Comparison of ENCODE assay signal across 13 cellular contexts in the genomic region with DNA sequence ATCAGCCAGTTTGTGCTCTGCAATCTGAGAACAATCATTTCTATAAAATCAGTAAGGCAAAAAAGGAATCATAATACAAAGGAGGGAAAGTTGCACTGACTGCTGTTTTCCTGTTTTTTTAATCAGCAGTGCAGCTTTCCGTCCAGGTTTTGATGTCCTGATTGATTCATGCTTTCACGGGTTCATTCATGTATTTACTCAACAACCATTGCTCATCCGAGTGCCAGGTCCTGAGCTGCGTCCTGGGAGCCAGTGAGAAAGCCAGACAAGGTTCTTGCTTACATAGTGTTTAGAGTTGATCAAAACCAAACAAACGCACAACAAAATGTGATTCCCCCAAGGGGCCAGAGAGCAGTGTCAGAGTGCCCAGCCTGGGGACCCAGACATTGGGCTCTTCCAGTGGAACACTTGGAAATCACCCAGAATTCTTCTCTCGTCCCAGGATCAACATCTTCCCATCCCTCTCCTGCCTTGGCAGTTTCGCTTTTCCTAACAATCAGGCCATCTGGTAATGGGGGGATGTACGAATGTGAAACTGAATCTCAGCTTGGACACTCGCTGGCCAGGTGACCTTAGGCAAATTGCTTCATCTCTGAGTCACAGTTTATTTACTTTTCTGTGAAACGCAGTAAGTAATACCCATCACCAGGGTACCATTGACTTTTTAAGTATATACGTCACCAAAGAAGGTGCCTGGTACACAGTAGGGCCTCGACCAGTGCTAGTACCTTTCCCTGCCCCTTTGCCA. TPM values are rescaled to one million over a fixed set of nuclear protein-coding genes. Genes with fewer than 3 reads are reported as not detected.
A peak's percentile ranks its signal among the peaks of the same experiment; 100 is the strongest.
DNase-seq lines count a peak whose midpoint lies in the region; ATAC-seq, FAIRE-seq and TF ChIP-seq lines count a peak whose summit lies in the region.
"Had no signal": no experiment of that assay in that cellular context is flagged by ENCODE, and none has a peak within 500 bp of the region (broad histone marks: within the 10 kb centered on the region; RNA-seq: fewer than 3 reads in every experiment).

No MANE protein-coding gene starts in this region.

- no peak overlapping the region for H3K4me3 ChIP-seq in K562
- no peak overlapping the region for H3K4me3 ChIP-seq in kidney epithelial cell (ENCODE audit: low read depth, low read length)
- H3K4me3 ChIP-seq: uterus had no signal

- no peak for TF ChIP-seq POLR2A in K562 (conservative IDR thresholded peaks at IDR 0.05)

- no peak for TF ChIP-seq EP300 in K562 (IDR thresholded peaks at IDR 0.05; ENCODE audit: low read length)

- no peak overlapping the region for H3K4me2 ChIP-seq in K562 (ENCODE audit: insufficient read depth, low read length)

- H3K9ac ChIP-seq in K562 (ENCODE audit: insufficient read depth in 1 of 2, low read depth in 2 of 2, low read length in 2 of 2), result no peak overlapping the region

- in situ Hi-C loops in K562 (cut with MboI), result no loop called here

- H3K4me3 Mint-ChIP-seq in natural killer cell treated with Interleukin-12 subunit alpha and Interleukin-12 subunit beta and Interleukin-15 and Interleukin-18, amount 100 ng/mL, for 72 hours, result no peak overlapping the region
- H3K4me3 Mint-ChIP-seq: central memory CD8-positive, alpha-beta T cell had no signal

- ATAC-seq in K562 (no peak), HG03460 (IDR thresholded peaks at IDR 0.05; ENCODE audit: unreplicated experiment) (no peak), GM18868 (IDR thresholded peaks at IDR 0.05; ENCODE audit: unreplicated experiment) (no peak)
- ATAC-seq in natural killer cell treated with Interleukin-12 subunit alpha and Interleukin-12 subunit beta and Interleukin-15 and Interleukin-18, amount 100 ng/mL, for 72 hours, result no peak

- intact Hi-C loops in K562 (cut with micrococcal nuclease), result no loop called here

- WGBS in K562 (ENCODE audit: insufficient coverage, low coverage, missing lambda C conversion rate), result 2% methylated on average over 12 of the region's 12 CpGs

- H3K4me1 ChIP-seq in K562 (replicated peaks in 1 of 2; ENCODE audit: control insufficient read depth in 2 of 2, insufficient read depth in 2 of 2, low read length in 2 of 2), result peaks cover 3 to 9% of the 10 kb centered on the region in 2 experiments; a peak in 4 of 5 replicates

- TF ChIP-seq CTCF in K562 (IDR thresholded peaks at IDR 0.05 in 2 of 3, conservative IDR thresholded peaks at IDR 0.05 in 1 of 3; ENCODE audit: insufficient read depth in 2 of 3, low read depth in 1 of 3, low read length in 3 of 3) (no peak), kidney epithelial cell (IDR thresholded peaks at IDR 0.05; ENCODE audit: insufficient read depth, low read length, poor library complexity, severe bottlenecking) (no peak)

- H3K27me3 Mint-ChIP-seq in natural killer cell treated with Interleukin-12 subunit alpha and Interleukin-12 subunit beta and Interleukin-15 and Interleukin-18, amount 100 ng/mL, for 72 hours, result peaks cover 14 to 27% of the 10 kb centered on the region in 2 donors

- H4K20me1 ChIP-seq in K562 (replicated peaks; ENCODE audit: control insufficient read depth, insufficient read depth, low read length), result peaks cover 8% of the 10 kb centered on the region; the same call in 1 of the 2 replicates

- TF ChIP-seq RAD21 in K562 (CRISPR knock-in tag; conservative IDR thresholded peaks at IDR 0.05 in 1 of 2, IDR thresholded peaks at IDR 0.05 in 1 of 2), result no peak

- H2AFZ ChIP-seq in K562 (ENCODE audit: low read depth, low read length), result no peak overlapping the region

- no peaks in the 10 kb centered on the region for H3K79me2 ChIP-seq in K562 (ENCODE audit: control insufficient read depth, insufficient read depth, low read length)

- no peaks in the 10 kb centered on the region for H3K9me3 Mint-ChIP-seq in natural killer cell treated with Interleukin-12 subunit alpha and Interleukin-12 subunit beta and Interleukin-15 and Interleukin-18, amount 100 ng/mL, for 72 hours
- H3K9me3 Mint-ChIP-seq: central memory CD8-positive, alpha-beta T cell had no signal

- DNase-seq in AG08396 (ENCODE audit: low spot score) (peak; percentile 58), HuH-7.5 (ENCODE audit: low spot score) (peak; percentile 61), K562 (ENCODE audit: extremely low read depth in 1 of 4, low spot score in 3 of 4) (no peak), kidney epithelial cell (ENCODE audit: low read depth) (peak; percentile 48), MV-4-11 (lab: John Stamatoyannopoulos, UW) (no peak)
- no peak for DNase-seq in natural killer cell treated with Interleukin-12 subunit alpha and Interleukin-12 subunit beta and Interleukin-15 and Interleukin-18, amount 100 ng/mL, for 72 hours (ENCODE audit: low spot score)
- DNase-seq: activated CD4-positive, alpha-beta T cell treated with anti-CD3 and anti-CD28 coated beads for 1 hour; NCI-H524 treated with DMSO at 0.1 percent for 48 hours; uterus had no signal

- BruUV-seq in K562 (replicated peaks; lab: Mats Ljungman, UMichigan), result no TSS peak

- H3K36me3 Mint-ChIP-seq in natural killer cell treated with Interleukin-12 subunit alpha and Interleukin-12 subunit beta and Interleukin-15 and Interleukin-18, amount 100 ng/mL, for 72 hours, result no peaks in the 10 kb centered on the region

- no peaks in the 10 kb centered on the region for H3K9me3 ChIP-seq in K562 (replicated peaks; ENCODE audit: control insufficient read depth, insufficient read depth, low read depth, low read length)
- H3K9me3 ChIP-seq: uterus had no signal

- H3K4me1 Mint-ChIP-seq in natural killer cell treated with Interleukin-12 subunit alpha and Interleukin-12 subunit beta and Interleukin-15 and Interleukin-18, amount 100 ng/mL, for 72 hours (ENCODE audit: low read depth in 2 of 2), result no peaks in the 10 kb centered on the region
- H3K4me1 Mint-ChIP-seq: central memory CD8-positive, alpha-beta T cell had no signal

- CTCF ChIA-PET in K562 (lab: Yijun Ruan, JAX; ENCODE audit: low intra/inter-chr PET ratio), result no interaction called here

- H3K36me3 ChIP-seq in K562 (ENCODE audit: control insufficient read depth, insufficient read depth, low read length), result no peaks in the 10 kb centered on the region
- H3K36me3 ChIP-seq in kidney epithelial cell (ENCODE audit: control insufficient read depth, insufficient read depth, low read length), result no peaks in the 10 kb centered on the region
- H3K36me3 ChIP-seq: uterus had no signal

- POLR2A ChIA-PET in K562 (lab: Yijun Ruan, JAX), result no interaction called here

- FAIRE-seq in K562 (lab: Jason Lieb, UNC), result no peak
- FAIRE-seq: GM19239 had no signal

- H3K27me3 ChIP-seq in K562 (ENCODE audit: control insufficient read depth in 2 of 2, insufficient read depth in 2 of 2, low read length in 2 of 2) (peaks cover 29 to 63% of the 10 kb centered on the region in 2 experiments), kidney epithelial cell (ENCODE audit: control insufficient read depth, insufficient read depth, low read length) (peaks cover 13% of the 10 kb centered on the region)
- H3K27me3 ChIP-seq: uterus had no signal

- H3K27ac ChIP-seq in K562 (ENCODE audit: extremely low read depth, low read depth, low read length), result no peak overlapping the region
- H3K27ac ChIP-seq: uterus had no signal

- H3K9me1 ChIP-seq in K562 (ENCODE audit: control insufficient read depth, insufficient read depth, low read length), result no peaks in the 10 kb centered on the region

- no peak overlapping the region for H3K27ac Mint-ChIP-seq in natural killer cell treated with Interleukin-12 subunit alpha and Interleukin-12 subunit beta and Interleukin-15 and Interleukin-18, amount 100 ng/mL, for 72 hours

RNA-seq across cellular contexts. Expression of a gene that starts 13.3 kb away (rescaled TPM):
- not detected in 2 replicates for total RNA-seq in K562 (2011; cell fraction: chromatin; rRNA removed; ENCODE audit: low replicate concordance)
- 0.26 and 0.33 TPM in 2 replicates for total RNA-seq in K562 (2011; cell fraction: nucleolus; rRNA removed)
- total RNA-seq in K562 (2011; cell fraction: nucleoplasm; rRNA removed), result not detected in 2 replicates
- total RNA-seq in K562 (2014; rRNA removed) (0.09 TPM in 1 of 2 replicates, not detected in the other), K562 (2014; rRNA removed; fragmentation: Illumina TruSeq; extraction: Trizol) (not detected in 2 replicates), K562 (2015; rRNA removed; fragmentation: Illumina TruSeq; extraction: Trizol) (not detected in 2 replicates), K562 (2021) (not detected in 2 replicates), kidney epithelial cell (0.08 TPM in 1 of 2 replicates, not detected in the other)
- polyA plus RNA-seq in K562 (2011; rRNA removed) (0.05 and 0.07 TPM in 2 replicates), K562 (2014; fragmentation: Illumina TruSeq; extraction: Trizol) (not detected in 2 replicates), K562 (2014; fragmentation: Nextera tagmentation; extraction: Ambion mirVana) (not detected), K562 (2014; rRNA removed) (0.12 and 0.27 TPM in 2 replicates)
- polyA plus RNA-seq in K562 (2011; cell fraction: cytosol; rRNA removed), result 0.04 and 0.39 TPM in 2 replicates
- polyA plus RNA-seq in K562 (2011; cell fraction: nucleus; rRNA removed), result not detected in 2 replicates
- polyA plus RNA-seq in K562 (2012), result 0.13 and 0.29 TPM in 2 replicates
- polyA minus RNA-seq in K562 (2011; rRNA and poly(A)+ RNA removed), result not detected in 2 replicates
- polyA minus RNA-seq in K562 (2011; cell fraction: cytosol; rRNA and poly(A)+ RNA removed), result not detected in 2 replicates
- not detected in 2 replicates for polyA minus RNA-seq in K562 (2011; cell fraction: nucleus; rRNA and poly(A)+ RNA removed)
- total RNA-seq in natural killer cell treated with Interleukin-12 subunit alpha and Interleukin-12 subunit beta and Interleukin-15 and Interleukin-18, amount 100 ng/mL, for 72 hours, result not detected

RNA-seq across cellular contexts. Expression of a gene that starts 33.8 kb away (rescaled TPM):
- 142 and 262 TPM in 2 replicates for total RNA-seq in K562 (2011; cell fraction: chromatin; rRNA removed; ENCODE audit: low replicate concordance)
- total RNA-seq in K562 (2011; cell fraction: nucleolus; rRNA removed), result 144 and 163 TPM in 2 replicates
- 146 and 190 TPM in 2 replicates for total RNA-seq in K562 (2011; cell fraction: nucleoplasm; rRNA removed)
- total RNA-seq in K562 (2014; rRNA removed), result 12.2 and 13.5 TPM in 2 replicates
- total RNA-seq in K562 (2014; rRNA removed; fragmentation: Illumina TruSeq; extraction: Trizol), result 5.6 and 8.4 TPM in 2 replicates
- 13.2 and 13.7 TPM in 2 replicates for total RNA-seq in K562 (2015; rRNA removed; fragmentation: Illumina TruSeq; extraction: Trizol)
- total RNA-seq in K562 (2021), result 39.5 and 42.8 TPM in 2 replicates
- polyA plus RNA-seq in K562 (2011; rRNA removed), result 19.6 and 45.5 TPM in 2 replicates
- 23.9 TPM in 2 replicates for polyA plus RNA-seq in K562 (2011; cell fraction: cytosol; rRNA removed)
- polyA plus RNA-seq in K562 (2011; cell fraction: nucleus; rRNA removed), result 91.3 and 126 TPM in 2 replicates
- 15.1 and 19.2 TPM in 2 replicates for polyA plus RNA-seq in K562 (2012)
- polyA plus RNA-seq in K562 (2014; fragmentation: Illumina TruSeq; extraction: Trizol), result 23.2 and 28.8 TPM in 2 replicates
- 1 to 10 TPM; 2.0 to 3.0 TPM for polyA plus RNA-seq in K562 (2014; fragmentation: Nextera tagmentation; extraction: Ambion mirVana)
- 32.2 and 42.7 TPM in 2 replicates for polyA plus RNA-seq in K562 (2014; rRNA removed)
- 16.5 and 16.9 TPM in 2 replicates for polyA minus RNA-seq in K562 (2011; rRNA and poly(A)+ RNA removed)
- polyA minus RNA-seq in K562 (2011; cell fraction: cytosol; rRNA and poly(A)+ RNA removed), result 15.9 and 24.5 TPM in 2 replicates
- 31.2 and 36.0 TPM in 2 replicates for polyA minus RNA-seq in K562 (2011; cell fraction: nucleus; rRNA and poly(A)+ RNA removed)
- 1.4 and 2.8 TPM in 2 replicates for total RNA-seq in kidney epithelial cell
- total RNA-seq in natural killer cell treated with Interleukin-12 subunit alpha and Interleukin-12 subunit beta and Interleukin-15 and Interleukin-18, amount 100 ng/mL, for 72 hours, result 100 to 1,000 TPM in 1 of 2 donors, 10 to 100 TPM in 1; 26.5 to 100 TPM

Comparison
In these comparisons a context has a peak if more than half of its experiments do, and no peak if none do; other contexts are left out.
1. DNase-seq: peak in AG08396 (single experiment), HuH-7.5 (single experiment) and kidney epithelial cell (single experiment); none in K562 (0 of 4), natural killer cell treated with Interleukin-12 subunit alpha and Interleukin-12 subunit beta and Interleukin-15 and Interleukin-18, amount 100 ng/mL, for 72 hours (single experiment) and MV-4-11 (single experiment).